ENCODE assay signal across 33 cellular contexts in genomic region chr4:22730049-22730448, GRCh38. TPM values are rescaled to one million over a fixed set of nuclear protein-coding genes. Genes with fewer than 3 reads are reported as not detected.
"Had no signal": no experiment of that assay in that cellular context is flagged by ENCODE, and none has a peak within 500 bp of the region (broad histone marks: within the 10 kb centered on the region; RNA-seq: fewer than 3 reads in every experiment).

No MANE protein-coding gene starts in this region.

- H3K4me3 Mint-ChIP-seq: mesothelial cell of epicardium; naive B cell; natural killer cell; nephron progenitor cell; neural progenitor cell; stimulated activated memory B cell treated with anti-CD40 and anti-IgM and Interleukin-4, amounts not matched to agents 10 μg/mL and 1 μg/mL and 100 μg/mL, for 72 hours had no signal

- H3K9me3 Mint-ChIP-seq: nephron progenitor cell, neural progenitor cell had no signal

- H3K9ac ChIP-seq: neural progenitor cell, parathyroid adenoma had no signal

- H3K4me3 ChIP-seq: hepatocyte, left ventricle myocardium inferior, lung, neural progenitor cell, right atrium auricular region, right lobe of liver, smooth muscle cell, suprapubic skin, thoracic aorta, tibial artery, upper lobe of right lung had no signal

- FAIRE-seq: urothelium cell line had no signal

- H3K36me3 ChIP-seq: left ventricle myocardium inferior, neural progenitor cell, neutrophil, right atrium auricular region, right lobe of liver, suprapubic skin, thoracic aorta, tibial artery, upper lobe of right lung had no signal

- H3K4me2 ChIP-seq: hepatocyte, neural progenitor cell, smooth muscle cell had no signal

- ATAC-seq: natural killer cell; right lobe of liver; stimulated activated memory B cell treated with anti-CD40 and anti-IgM and Interleukin-4, amounts not matched to agents 10 μg/mL and 1 μg/mL and 100 μg/mL, for 72 hours; upper lobe of right lung had no signal

- H3K4me1 Mint-ChIP-seq: mesothelial cell of epicardium; naive B cell; natural killer cell; nephron progenitor cell; stimulated activated memory B cell treated with anti-CD40 and anti-IgM and Interleukin-4, amounts not matched to agents 10 μg/mL and 1 μg/mL and 100 μg/mL, for 72 hours had no signal

- H2AFZ ChIP-seq: hepatocyte, neural progenitor cell, parathyroid adenoma had no signal

- DNase-seq: islet precursor cell; left ventricle myocardium inferior; mesendoderm; naive B cell; natural killer cell; nephron progenitor cell; occipital lobe; right lobe of liver; stimulated activated CD4-positive, alpha-beta T cell treated with anti-CD3 and anti-CD28 coated beads, Interleukin-1b, Interleukin-23, amount 100 ng/mL, for 48 hours; stimulated activated CD4-positive, alpha-beta T cell treated with anti-CD3 and anti-CD28 coated beads, Interleukin-2, amount 100 ng/mL, for 48 hours; stimulated activated CD4-positive, alpha-beta T cell treated with anti-CD3 and anti-CD28 coated beads, Interleukin-4, amount 100 ng/mL, for 4 hours; stimulated activated CD8-positive, alpha-beta memory T cell treated with anti-CD3 and anti-CD28 coated beads, Interleukin-4, amount 100 ng/mL, for 48 hours; stimulated activated naive CD4-positive, alpha-beta T cell treated with Interleukin-2 at 50 U/mL for 16 hours; tibial artery; trophoblast cell; upper lobe of right lung had no signal

- H3K4me1 ChIP-seq: left ventricle myocardium inferior, neural progenitor cell, parathyroid adenoma, right atrium auricular region, right lobe of liver, suprapubic skin, tibial artery, upper lobe of right lung had no signal

- H3K27ac ChIP-seq: hepatocyte, left ventricle myocardium inferior, neural progenitor cell, neutrophil, parathyroid adenoma, right atrium auricular region, right lobe of liver, suprapubic skin, thoracic aorta, tibial artery, upper lobe of right lung had no signal

- H3K9me3 ChIP-seq: neutrophil, right atrium auricular region, right lobe of liver, suprapubic skin, thoracic aorta, tibial artery, upper lobe of right lung had no signal

- H3K27me3 ChIP-seq: hepatocyte, neural progenitor cell, neutrophil, right atrium auricular region, right lobe of liver, suprapubic skin, tibial artery, upper lobe of right lung had no signal

- H3K79me2 ChIP-seq: hepatocyte, parathyroid adenoma had no signal

- H3K27ac Mint-ChIP-seq: mesothelial cell of epicardium; naive B cell; natural killer cell; nephron progenitor cell; neural progenitor cell; progenitor cell of endocrine pancreas; stimulated activated memory B cell treated with anti-CD40 and anti-IgM and Interleukin-4, amounts not matched to agents 10 μg/mL and 1 μg/mL and 100 μg/mL, for 72 hours had no signal

- H3K27me3 Mint-ChIP-seq: progenitor cell of endocrine pancreas; stimulated activated memory B cell treated with anti-CD40 and anti-IgM and Interleukin-4, amounts not matched to agents 10 μg/mL and 1 μg/mL and 100 μg/mL, for 72 hours had no signal

RNA-seq across cellular contexts. Expression of gene GBA3, which starts 37.3 kb away (rescaled TPM):
- total RNA-seq: kidney epithelial cell, left ventricle myocardium inferior, mesothelial cell of epicardium, natural killer cell, osteocyte, pulmonary artery endothelial cell, right atrium auricular region, skeletal muscle tissue, smooth muscle cell, thoracic aorta had no signal
- polyA plus RNA-seq: smooth muscle cell had no signal
